Comparison of ENCODE assay signal across 26 cellular contexts in genomic region chr10:279232-279631, GRCh38.
"Had no signal": no experiment of that assay in that cellular context is flagged by ENCODE, and none has a peak within 500 bp of the region (broad histone marks: within the 10 kb centered on the region; RNA-seq: fewer than 3 reads in every experiment).

No MANE protein-coding gene starts in this region.

- H3K4me3 ChIP-seq: adrenal gland, K562, Peyer's patch, SJCRH30, SK-N-MC had no signal

- H3K4me3 Mint-ChIP-seq: activated CD4-positive, alpha-beta T cell treated with anti-CD3 and anti-CD28 coated beads, Interleukin-2, amount 10 ng/mL, durations not matched to agents 24 days and 14 days; activated CD8-positive, alpha-beta T cell treated with anti-CD3 and anti-CD28 coated beads for 36 hours; activated T-cell treated with anti-CD3 and anti-CD28 coated beads, Interleukin-2, amount 50 U/mL, for 72 hours; brain; central memory CD8-positive, alpha-beta T cell; T-helper 2 cell treated with Interferon-gamma antibody and Interleukin-4, amounts not matched to agents 5 μg/mL and 100 μg/mL, for 36 hours had no signal

- DNase-seq: activated CD4-positive, alpha-beta T cell treated with anti-CD3 and anti-CD28 coated beads, Interleukin-2, amount 10 ng/mL, durations not matched to agents 24 days and 14 days; activated CD4-positive, alpha-beta T cell treated with anti-CD3 and anti-CD28 coated beads, Interleukin-2, amount 50 U/mL, for 4 hours; activated CD8-positive, alpha-beta T cell treated with anti-CD3 and anti-CD28 coated beads for 36 hours; activated gamma-delta T cell; activated naive CD4-positive, alpha-beta T cell treated with Interleukin-2 at 50 U/mL for 16 hours; activated T-cell treated with anti-CD3 and anti-CD28 coated beads, Interleukin-2, amount 50 U/mL, for 1 hour; activated T-cell treated with anti-CD3 and anti-CD28 coated beads, Interleukin-2, amount 50 U/mL, for 72 hours; adrenal gland; IMR-90; NCI-H1092 treated with DMSO at 0.1 percent for 48 hours; NCI-H1417; NCI-H1930; NCI-H2081 treated with DMSO at 0.1 percent for 48 hours; NCI-H345; NCI-H524 treated with DMSO at 0.1 percent for 48 hours; PC-3; Peyer's patch; RPMI8226; SJCRH30 had no signal

- H3K4me1 ChIP-seq: adrenal gland, Peyer's patch, SJCRH30 had no signal

- H3K36me3 ChIP-seq: SJCRH30 had no signal

- H3K36me3 Mint-ChIP-seq: activated naive CD4-positive, alpha-beta T cell treated with anti-CD3 and anti-CD28 coated beads, Interleukin-2, amount 50 U/mL, for 72 hours had no signal

- H3K27ac ChIP-seq: adrenal gland, Peyer's patch, SJCRH30, SK-N-MC had no signal

- H3K27me3 ChIP-seq: adrenal gland, Peyer's patch, SJCRH30 had no signal

- H3K27ac Mint-ChIP-seq: activated CD4-positive, alpha-beta T cell treated with anti-CD3 and anti-CD28 coated beads, Interleukin-2, amount 10 ng/mL, durations not matched to agents 24 days and 14 days; activated CD8-positive, alpha-beta T cell treated with anti-CD3 and anti-CD28 coated beads for 36 hours; activated naive CD4-positive, alpha-beta T cell treated with anti-CD3 and anti-CD28 coated beads, Interleukin-2, amount 50 U/mL, for 72 hours; activated T-cell treated with anti-CD3 and anti-CD28 coated beads, Interleukin-2, amount 50 U/mL, for 72 hours; activated T-helper 2 cell treated with anti-CD3 and anti-CD28 coated beads, Interferon-gamma antibody, Interleukin-2, Interleukin-4, amounts not matched to agents 10 μg/mL and 5 μg/mL and 100 μg/mL, durations not matched to agents 14 hours and 24 hours and 36 hours; T-helper 2 cell treated with Interferon-gamma antibody and Interleukin-4, amounts not matched to agents 5 μg/mL and 100 μg/mL, for 36 hours had no signal

- H3K9me3 ChIP-seq: adrenal gland, Peyer's patch, SJCRH30 had no signal

- ATAC-seq: activated CD8-positive, alpha-beta T cell treated with anti-CD3 and anti-CD28 coated beads for 36 hours; activated naive CD4-positive, alpha-beta T cell treated with anti-CD3 and anti-CD28 coated beads, Interleukin-2, amount 50 U/mL, for 72 hours; activated T-cell treated with anti-CD3 and anti-CD28 coated beads, Interleukin-2, amount 50 U/mL, for 72 hours; PC-3 had no signal

- H3K27me3 Mint-ChIP-seq: activated CD4-positive, alpha-beta T cell treated with anti-CD3 and anti-CD28 coated beads, Interleukin-2, amount 10 ng/mL, durations not matched to agents 24 days and 14 days; activated CD8-positive, alpha-beta T cell treated with anti-CD3 and anti-CD28 coated beads for 36 hours; brain; central memory CD8-positive, alpha-beta T cell had no signal
